18 cellular contexts compared by ENCODE assay signal in genomic region chr2:62768615-62769014, GRCh38.
"Had no signal": no experiment of that assay in that cellular context is flagged by ENCODE, and none has a peak within 500 bp of the region (broad histone marks: within the 10 kb centered on the region; RNA-seq: fewer than 3 reads in every experiment).

No MANE protein-coding gene starts in this region.

- H3K4me3 ChIP-seq: adrenal gland, ovary, prostate gland, thoracic aorta had no signal

- H3K4me1 ChIP-seq: prostate gland had no signal

- H3K27ac ChIP-seq: adrenal gland, epithelial cell of prostate, ovary, prostate gland, thoracic aorta had no signal

- DNase-seq: activated CD8-positive, alpha-beta memory T cell treated with anti-CD3 and anti-CD28 coated beads, Interleukin-2, amount 50 U/mL, for 4 hours; activated T-cell treated with anti-CD3 and anti-CD28 coated beads, Interleukin-2, amount 50 U/mL, for 24 hours; adrenal gland; cerebellar nuclear complex; foreskin melanocyte; hippocampal formation; left ventricle myocardium superior; ovary; stimulated activated CD4-positive, alpha-beta T cell treated with anti-CD3 and anti-CD28 coated beads, Interleukin-4, amount 100 ng/mL, for 24 hours; stimulated activated naive CD4-positive, alpha-beta T cell treated with Interleukin-2 at 50 U/mL for 16 hours; T-helper 1 cell had no signal

- H3K27me3 ChIP-seq: adrenal gland, ovary had no signal

- H3K9me3 ChIP-seq: adrenal gland, ovary, prostate gland, thoracic aorta had no signal

- H3K36me3 ChIP-seq: adrenal gland, ovary, prostate gland, thoracic aorta had no signal

- ATAC-seq: activated naive CD4-positive, alpha-beta T cell treated with anti-CD3 and anti-CD28 coated beads, Interleukin-2, amount 50 U/mL, for 72 hours; activated T-helper 17 cell treated with anti-CD3 and anti-CD28 coated beads, Interleukin-2, amount 50 U/mL, for 72 hours; left ventricle myocardium superior; natural killer cell treated with Interleukin-12 subunit alpha and Interleukin-12 subunit beta and Interleukin-15 and Interleukin-18, amount 100 ng/mL, for 72 hours; WTC11 had no signal
